1 cellular context compared by ENCODE assay signal in genomic region chr1:192580351-192580962, GRCh38.
TF ChIP-seq lines count a peak whose summit lies in the region.

No MANE protein-coding gene starts in this region.

TF ChIP-seq in HCT116, 20 proteins besides CTCF, POLR2A, EP300 and RAD21 (continued from another document):
- TF ChIP-seq REST (IDR thresholded peaks at IDR 0.05; ENCODE audit: low read depth), result no peak
- no peak for TF ChIP-seq TCF7L2 (IDR thresholded peaks at IDR 0.05; ENCODE audit: borderline replicate concordance, extremely low read depth, insufficient read depth, insufficient read length)
- no peak for TF ChIP-seq SRF (IDR thresholded peaks at IDR 0.05; ENCODE audit: low read depth)
- no peak for TF ChIP-seq EGR1 (IDR thresholded peaks at IDR 0.05; ENCODE audit: low read depth)
- no peak for TF ChIP-seq ZBTB33 (IDR thresholded peaks at IDR 0.05; ENCODE audit: extremely low read depth, insufficient replicate concordance, low read length)
- no peak for TF ChIP-seq ZFX (IDR thresholded peaks at IDR 0.05)
- no peak for TF ChIP-seq ZNF274 (IDR thresholded peaks at IDR 0.05; ENCODE audit: low read depth, low read length)
- TF ChIP-seq CEBPB (IDR thresholded peaks at IDR 0.05; ENCODE audit: low read depth), result no peak
